ENCODE assay signal across 1 cellular context in genomic region chr4:3532714-3533336, GRCh38.
TF ChIP-seq lines count a peak whose summit lies in the region.

No MANE protein-coding gene starts in this region.

TF ChIP-seq in IMR-90, 13 proteins besides CTCF, POLR2A, EP300 and RAD21 (continued from another document):
- TF ChIP-seq SMC3 (IDR thresholded peaks at IDR 0.05; ENCODE audit: low read depth, low read length), result no peak
